Comparison of ENCODE assay signal across 12 cellular contexts in genomic region chr13:36531746-36532486, GRCh38.
A peak's percentile ranks its signal among the peaks of the same experiment; 100 is the strongest.
DNase-seq lines count a peak whose midpoint lies in the region; ATAC-seq, FAIRE-seq and TF ChIP-seq lines count a peak whose summit lies in the region.
"Had no signal": no experiment of that assay in that cellular context is flagged by ENCODE, and none has a peak within 500 bp of the region (broad histone marks: within the 10 kb centered on the region; RNA-seq: fewer than 3 reads in every experiment).

No MANE protein-coding gene starts in this region.

- no peak for TF ChIP-seq RAD21 in Ishikawa (IDR thresholded peaks at IDR 0.05; ENCODE audit: low read depth)

- H3K27me3 Mint-ChIP-seq in astrocyte (ENCODE audit: low read depth, unreplicated experiment), result no peaks in the 10 kb centered on the region
- H3K27me3 Mint-ChIP-seq in naive thymus-derived CD4-positive, alpha-beta T cell, result peaks cover under 1 to 11% (median 7%) of the 10 kb centered on the region in 5 donors

- intact Hi-C loops in left lung (cut with DNase I), result no loop called here
- intact Hi-C loops in naive thymus-derived CD4-positive, alpha-beta T cell (cut with micrococcal nuclease), result no loop called here

- H3K4me2 ChIP-seq in astrocyte (ENCODE audit: low read length), result peak overlapping the region; percentile 9

- H3K27ac Mint-ChIP-seq in astrocyte (ENCODE audit: unreplicated experiment), result no peak overlapping the region
- no peak overlapping the region for H3K27ac Mint-ChIP-seq in naive thymus-derived CD4-positive, alpha-beta T cell

- no peak overlapping the region for H3K4me3 Mint-ChIP-seq in astrocyte (ENCODE audit: unreplicated experiment)
- no peak overlapping the region for H3K4me3 Mint-ChIP-seq in naive thymus-derived CD4-positive, alpha-beta T cell
- H3K4me3 Mint-ChIP-seq: mesothelial cell of epicardium had no signal

- no peak for TF ChIP-seq CTCF in astrocyte (IDR thresholded peaks at IDR 0.05; ENCODE audit: insufficient read depth, low read depth, low read length)
- TF ChIP-seq CTCF in left lung (IDR thresholded peaks at IDR 0.05), result no peak

- no peaks in the 10 kb centered on the region for H3K79me2 ChIP-seq in astrocyte (ENCODE audit: insufficient read depth, low read length)
- H3K79me2 ChIP-seq: parathyroid adenoma had no signal

- no peak for TF ChIP-seq EP300 in Ishikawa (IDR thresholded peaks at IDR 0.05; ENCODE audit: borderline replicate concordance)

- H3K4me1 ChIP-seq in astrocyte (ENCODE audit: insufficient read depth, low read length) (no peaks in the 10 kb centered on the region), left lung (peaks cover 4 to 9% of the 10 kb centered on the region in 2 donors)
- no peaks in the 10 kb centered on the region for H3K4me1 ChIP-seq in naive thymus-derived CD4-positive, alpha-beta T cell (ENCODE audit: control insufficient read depth in 2 of 2, insufficient read depth in 2 of 2, low read length in 2 of 2)
- H3K4me1 ChIP-seq: parathyroid adenoma, transverse colon had no signal

- H3K36me3 ChIP-seq in astrocyte (ENCODE audit: insufficient read depth, low read length) (no peaks in the 10 kb centered on the region), left lung (no peaks in the 10 kb centered on the region)
- H3K36me3 ChIP-seq in naive thymus-derived CD4-positive, alpha-beta T cell (ENCODE audit: control insufficient read depth in 2 of 3, insufficient read depth in 3 of 3, low read length in 3 of 3), result no peaks in the 10 kb centered on the region
- H3K36me3 ChIP-seq: transverse colon had no signal

- no peaks in the 10 kb centered on the region for H3K9me3 ChIP-seq in astrocyte (ENCODE audit: insufficient read depth, low read depth, low read length)
- no peaks in the 10 kb centered on the region for H3K9me3 ChIP-seq in left lung
- no peaks in the 10 kb centered on the region for H3K9me3 ChIP-seq in naive thymus-derived CD4-positive, alpha-beta T cell (ENCODE audit: control insufficient read depth in 2 of 3, low read length in 3 of 3)
- H3K9me3 ChIP-seq: transverse colon had no signal

- H3K27me3 ChIP-seq in astrocyte (ENCODE audit: insufficient read depth, low read length), result no peaks in the 10 kb centered on the region
- no peaks in the 10 kb centered on the region for H3K27me3 ChIP-seq in left lung
- no peaks in the 10 kb centered on the region for H3K27me3 ChIP-seq in naive thymus-derived CD4-positive, alpha-beta T cell (ENCODE audit: control insufficient read depth in 2 of 2, insufficient read depth in 2 of 2, low read length in 2 of 2)
- H3K27me3 ChIP-seq: transverse colon had no signal

- H3K4me3 ChIP-seq in astrocyte (ENCODE audit: insufficient read depth, low read depth, low read length), result no peak overlapping the region
- H3K4me3 ChIP-seq in left lung, result no peak overlapping the region
- no peak overlapping the region for H3K4me3 ChIP-seq in naive thymus-derived CD4-positive, alpha-beta T cell (ENCODE audit: low read length)
- H3K4me3 ChIP-seq: transverse colon had no signal

- POLR2A ChIA-PET in naive thymus-derived CD4-positive, alpha-beta T cell (lab: Charles Lee), result no interaction called here

- in situ Hi-C loops in ACHN (cut with HindIII; ENCODE audit: low pct_ligation_motif_present, low pct_unique_long_range_greater_than_20kb, low sequenced_read_pairs), result no loop called here

- DNase-seq in ACHN (peak; percentile 60), astrocyte (ENCODE audit: low read depth) (peak; percentile 57), left lung (no peak), NCI-H187 treated with DMSO at 0.1 percent for 48 hours (lab: John Stamatoyannopoulos, UW) (no peak)
- no peak for DNase-seq in naive thymus-derived CD4-positive, alpha-beta T cell
- no peak for DNase-seq in activated CD4-positive, CD25-positive, alpha-beta regulatory T cell treated with anti-CD3 and anti-CD28 coated beads, Interleukin-2, amount 50 U/mL, for 72 hours
- DNase-seq: activated CD4-positive, alpha-beta T cell treated with anti-CD3 and anti-CD28 coated beads, Interleukin-2, amount 50 U/mL, for 48 hours; transverse colon had no signal

- H3K4me1 Mint-ChIP-seq in astrocyte (ENCODE audit: low read depth, unreplicated experiment), result peaks cover 16% of the 10 kb centered on the region
- no peaks in the 10 kb centered on the region for H3K4me1 Mint-ChIP-seq in naive thymus-derived CD4-positive, alpha-beta T cell

- H2AFZ ChIP-seq in astrocyte (ENCODE audit: low read depth, low read length), result no peak overlapping the region
- H2AFZ ChIP-seq: parathyroid adenoma had no signal

- H3K36me3 Mint-ChIP-seq in astrocyte (ENCODE audit: low read depth, unreplicated experiment), result no peaks in the 10 kb centered on the region
- H3K36me3 Mint-ChIP-seq in naive thymus-derived CD4-positive, alpha-beta T cell, result no peaks in the 10 kb centered on the region
- H3K36me3 Mint-ChIP-seq: mesothelial cell of epicardium had no signal

- CTCF ChIA-PET in naive thymus-derived CD4-positive, alpha-beta T cell (lab: Charles Lee), result no interaction called here

- no peak overlapping the region for H3K27ac ChIP-seq in astrocyte (ENCODE audit: low read depth, low read length)
- H3K27ac ChIP-seq in left lung, result no peak overlapping the region
- H3K27ac ChIP-seq in naive thymus-derived CD4-positive, alpha-beta T cell (ENCODE audit: low read depth, low read length), result no peak overlapping the region
- H3K27ac ChIP-seq: parathyroid adenoma, transverse colon had no signal

- no peaks in the 10 kb centered on the region for H3K9me3 Mint-ChIP-seq in astrocyte (ENCODE audit: unreplicated experiment)
- H3K9me3 Mint-ChIP-seq in naive thymus-derived CD4-positive, alpha-beta T cell, result peaks cover 0 to 7% (median 0%) of the 10 kb centered on the region in 11 donors
- H3K9me3 Mint-ChIP-seq: mesothelial cell of epicardium had no signal

- FAIRE-seq in astrocyte (lab: Jason Lieb, UNC), result no peak

- H4K20me1 ChIP-seq in astrocyte (ENCODE audit: insufficient read depth, low read length), result no peaks in the 10 kb centered on the region

- H3K9ac ChIP-seq in astrocyte (ENCODE audit: low read length), result no peak overlapping the region
- H3K9ac ChIP-seq: parathyroid adenoma had no signal

- ATAC-seq in left lung (peak; percentile 72), HG02798 (IDR thresholded peaks at IDR 0.05; ENCODE audit: poor library complexity, unreplicated experiment) (no peak)
- ATAC-seq in naive thymus-derived CD4-positive, alpha-beta T cell, result no peak

TF ChIP-seq in Ishikawa, 13 proteins besides CTCF, POLR2A, EP300 and RAD21:
- TF ChIP-seq TAF1 (IDR thresholded peaks at IDR 0.05; ENCODE audit: low read depth) (no peak), NFIC (IDR thresholded peaks at IDR 0.05) (peak; percentile 63), CREB1 (IDR thresholded peaks at IDR 0.05; ENCODE audit: low read depth) (no peak), YY1 (IDR thresholded peaks at IDR 0.05; ENCODE audit: low read depth) (peak; percentile 59)
TF ChIP-seq in Ishikawa: peak in this region for 2.

Comparison
In these comparisons a context has a peak if more than half of its experiments do, and no peak if none do; other contexts are left out.
1. DNase-seq: peak in ACHN (single experiment) and astrocyte (single experiment); none in left lung (0 of 2), naive thymus-derived CD4-positive, alpha-beta T cell (0 of 9), activated CD4-positive, CD25-positive, alpha-beta regulatory T cell treated with anti-CD3 and anti-CD28 coated beads, Interleukin-2, amount 50 U/mL, for 72 hours (single experiment) and NCI-H187 treated with DMSO at 0.1 percent for 48 hours (single experiment).